In genomic region chr11:120248551-120249278, GRCh38 we compare ENCODE assay signal across 9 cellular contexts. TPM values are rescaled to one million over a fixed set of nuclear protein-coding genes. Genes with fewer than 3 reads are reported as not detected.
A peak's percentile ranks its signal among the peaks of the same experiment; 100 is the strongest.
DNase-seq lines count a peak whose midpoint lies in the region; ATAC-seq and TF ChIP-seq lines count a peak whose summit lies in the region.
"Had no signal": no experiment of that assay in that cellular context is flagged by ENCODE, and none has a peak within 500 bp of the region (broad histone marks: within the 10 kb centered on the region; RNA-seq: fewer than 3 reads in every experiment).

No MANE protein-coding gene starts in this region.

- H3K4me3 ChIP-seq in endodermal cell (ENCODE audit: low read length) (no peak overlapping the region), transverse colon (no peak overlapping the region)

- in situ Hi-C loops in transverse colon (cut with MboI; ENCODE audit: low pct_ligation_motif_present in 1 of 4, low pct_unique_long_range_greater_than_20kb in 1 of 4, low sequenced_read_pairs in 3 of 4), result no loop called here

- H3K9me3 ChIP-seq in endodermal cell (ENCODE audit: control insufficient read depth, low read length) (no peaks in the 10 kb centered on the region), transverse colon (no peaks in the 10 kb centered on the region)

- H3K36me3 Mint-ChIP-seq in endodermal cell (ENCODE audit: low read depth), result no peaks in the 10 kb centered on the region

- H3K9me3 Mint-ChIP-seq in endodermal cell, result no peaks in the 10 kb centered on the region
- H3K9me3 Mint-ChIP-seq: nephron progenitor cell had no signal

- TF ChIP-seq CTCF in endodermal cell (conservative IDR thresholded peaks at IDR 0.05) (peak; percentile 16), transverse colon (IDR thresholded peaks at IDR 0.05) (no peak)

- intact Hi-C loops in transverse colon (cut with DNase I; ENCODE audit: low total_unique reads), result no loop called here

- H3K27me3 ChIP-seq in endodermal cell (ENCODE audit: control insufficient read depth, insufficient read depth, low read length, poor library complexity, severe bottlenecking), result no peaks in the 10 kb centered on the region
- H3K27me3 ChIP-seq in transverse colon, result peaks cover 36% of the 10 kb centered on the region

- H3K27ac ChIP-seq in endodermal cell (ENCODE audit: low read depth, low read length) (no peak overlapping the region), transverse colon (no peak overlapping the region)

- no peak overlapping the region for H3K4me3 Mint-ChIP-seq in endodermal cell
- H3K4me3 Mint-ChIP-seq: nephron progenitor cell had no signal

- H3K36me3 ChIP-seq in endodermal cell (ENCODE audit: control insufficient read depth, insufficient read depth, low read length) (no peaks in the 10 kb centered on the region), transverse colon (no peaks in the 10 kb centered on the region)

- 53 to 66% methylated on average over 9 of the region's 9 CpGs for WGBS in endodermal cell (ENCODE audit: insufficient coverage in 1 of 2, insufficient read length in 1 of 2), 2 experiments
- 47 to 66% methylated on average over 5 to 9 of the region's 9 CpGs for WGBS in transverse colon (ENCODE audit: low coverage in 1 of 2), 2 donors

- TF ChIP-seq EP300 in transverse colon (IDR thresholded peaks at IDR 0.05; ENCODE audit: low read depth), result no peak

- no peak for TF ChIP-seq POLR2A in transverse colon (IDR thresholded peaks at IDR 0.05)

- ATAC-seq in GM21786 (IDR thresholded peaks at IDR 0.05; ENCODE audit: unreplicated experiment), result peak; percentile 69

- H3K4me1 Mint-ChIP-seq in endodermal cell, result peaks cover 12% of the 10 kb centered on the region

- H3K27me3 Mint-ChIP-seq in endodermal cell (ENCODE audit: insufficient read depth), result peaks cover 46% of the 10 kb centered on the region

- DNase-seq in EL, result peak; percentile 49
- peak; percentile 18 to 41 for DNase-seq in Kasumi-1 (lab: John Stamatoyannopoulos, UW)
- DNase-seq in endodermal cell, result no peak
- no peak for DNase-seq in dedifferentiated amniotic fluid mesenchymal stem cell (ENCODE audit: extremely low spot score)
- DNase-seq in NCI-H1105 treated with DMSO at 0.1 percent for 48 hours (lab: John Stamatoyannopoulos, UW), result no peak
- DNase-seq in transverse colon, result no peak
- DNase-seq in NCI-H1930 (lab: John Stamatoyannopoulos, UW), result no peak
- DNase-seq: nephron progenitor cell had no signal

- H3K4me1 ChIP-seq in endodermal cell (ENCODE audit: control insufficient read depth, insufficient read depth, low read length) (no peaks in the 10 kb centered on the region), transverse colon (no peaks in the 10 kb centered on the region)

- H3K9ac ChIP-seq in endodermal cell (ENCODE audit: extremely low read depth, low read length, poor library complexity, severe bottlenecking), result no peak overlapping the region

- H3K27ac Mint-ChIP-seq in endodermal cell, result no peak overlapping the region
- H3K27ac Mint-ChIP-seq: nephron progenitor cell had no signal

RNA-seq across cellular contexts. Expression of gene POU2F3, which starts 8.8 kb away (rescaled TPM):
- total RNA-seq in endodermal cell, result under 1 TPM in 1 of 2 donors, not detected in 1; 0.46 TPM
- 0.18 TPM for polyA plus RNA-seq in endodermal cell (2013, experiment 1 of 2)
- polyA plus RNA-seq in endodermal cell (2013, experiment 2 of 2), result 0.12 TPM
- total RNA-seq in transverse colon, result 1 to 10 TPM in 2 of 4 donors, not detected in 2; 1.9 to 2.2 TPM

RNA-seq across cellular contexts. Expression of gene OAF, which starts 37.9 kb away (rescaled TPM):
- total RNA-seq in endodermal cell (1 to 10 TPM; 1.7 to 3.6 TPM), transverse colon (100 to 1,000 TPM in 3 of 4 donors, 10 to 100 TPM in 1; 78.8 to 553 (median 287) TPM)
- 15.1 TPM for polyA plus RNA-seq in endodermal cell (2013, experiment 1 of 2)
- 14.4 TPM for polyA plus RNA-seq in endodermal cell (2013, experiment 2 of 2)

Comparison
In these comparisons a context has a peak if more than half of its experiments do, and no peak if none do; other contexts are left out.
1. DNase-seq: peak in EL (single experiment) and Kasumi-1 (2 of 2); none in endodermal cell (single experiment), dedifferentiated amniotic fluid mesenchymal stem cell (single experiment), NCI-H1105 treated with DMSO at 0.1 percent for 48 hours (single experiment), transverse colon (single experiment) and NCI-H1930 (0 of 2).
2. RNA of gene OAF, which starts 37.9 kb away (total RNA-seq): 78.8 to 553 TPM in transverse colon; 1.7 to 3.6 TPM in endodermal cell; every median in the first group is over 10 times any median in the second.